26 cellular contexts compared by ENCODE assay signal in the genomic region with DNA sequence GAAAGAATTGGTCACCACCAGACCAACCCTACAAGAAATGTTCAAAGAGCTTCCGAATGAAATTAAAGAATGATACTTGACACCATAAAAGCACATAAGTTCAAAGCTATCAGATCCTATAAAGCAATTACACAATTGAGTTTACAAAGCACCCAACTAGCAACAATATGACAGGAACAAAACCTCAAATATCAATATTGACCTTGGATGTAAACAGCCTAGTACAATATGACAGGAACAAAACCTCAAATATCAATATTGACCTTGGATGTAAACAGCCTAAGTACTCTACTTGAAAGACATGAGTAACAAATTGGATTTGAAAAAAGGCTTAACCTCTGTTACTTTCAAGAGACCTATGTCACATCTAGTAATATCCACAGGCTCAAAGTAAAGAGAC.
"Had no signal": no experiment of that assay in that cellular context is flagged by ENCODE, and none has a peak within 500 bp of the region (broad histone marks: within the 10 kb centered on the region; RNA-seq: fewer than 3 reads in every experiment).

No MANE protein-coding gene starts in this region.

- H3K4me3 Mint-ChIP-seq: activated B cell treated with CpG ODN at 0.5 μM for 24 hours; activated CD8-positive, alpha-beta memory T cell treated with anti-CD3 and anti-CD28 coated beads, Interleukin-2, amount 10 ng/mL, durations not matched to agents 7 days and 5 days; activated CD8-positive, alpha-beta T cell treated with anti-CD3 and anti-CD28 coated beads, Interleukin-2, amount 10 ng/mL, durations not matched to agents 7 days and 5 days; activated T-cell treated with anti-CD3 and anti-CD28 coated beads, Interleukin-2, amount 50 U/mL, for 72 hours; central memory CD8-positive, alpha-beta T cell; dendritic cell treated with granulocyte-macrophage colony-stimulating factor and Interleukin-4, amounts not matched to agents 40 ng/mL and 50 ng/mL, for 4 days; naive B cell; stimulated activated memory B cell treated with anti-CD40 and anti-IgM and Interleukin-4, amounts not matched to agents 10 μg/mL and 1 μg/mL and 100 μg/mL, for 72 hours had no signal

- DNase-seq: activated B cell treated with CpG ODN at 0.5 μM for 24 hours; activated CD8-positive, alpha-beta memory T cell treated with anti-CD3 and anti-CD28 coated beads, Interleukin-2, amount 10 ng/mL, durations not matched to agents 7 days and 5 days; activated CD8-positive, alpha-beta T cell treated with anti-CD3 and anti-CD28 coated beads, Interleukin-2, amount 10 ng/mL, durations not matched to agents 7 days and 5 days; activated naive CD4-positive, alpha-beta T cell; activated T-cell treated with anti-CD3 and anti-CD28 coated beads, Interleukin-2, amount 50 U/mL, for 72 hours; foreskin melanocyte; kidney glomerular epithelial cell; left ventricle myocardium inferior; naive B cell; nucleus accumbens; pancreas; psoas muscle; stimulated activated CD4-positive, alpha-beta T cell treated with anti-CD3 and anti-CD28 coated beads, Interleukin-1b, Interleukin-23, amount 100 ng/mL, for 48 hours; stimulated activated CD4-positive, alpha-beta T cell treated with anti-CD3 and anti-CD28 coated beads, Interleukin-4, amount 100 ng/mL, for 4 hours; stimulated activated CD8-positive, alpha-beta memory T cell treated with anti-CD3 and anti-CD28 coated beads, Interleukin-4, amount 100 ng/mL, for 48 hours; stomach; T-helper 2 cell; tibial artery; upper lobe of right lung had no signal

- H3K27ac Mint-ChIP-seq: activated B cell treated with CpG ODN at 0.5 μM for 24 hours; activated CD8-positive, alpha-beta memory T cell treated with anti-CD3 and anti-CD28 coated beads, Interleukin-2, amount 10 ng/mL, durations not matched to agents 7 days and 5 days; activated CD8-positive, alpha-beta T cell treated with anti-CD3 and anti-CD28 coated beads, Interleukin-2, amount 10 ng/mL, durations not matched to agents 7 days and 5 days; activated naive CD4-positive, alpha-beta T cell treated with anti-CD3 and anti-CD28 coated beads, Interleukin-2, amount 50 U/mL, for 72 hours; activated T-cell treated with anti-CD3 and anti-CD28 coated beads, Interleukin-2, amount 50 U/mL, for 72 hours; dendritic cell treated with granulocyte-macrophage colony-stimulating factor and Interleukin-4, amounts not matched to agents 40 ng/mL and 50 ng/mL, for 4 days; naive B cell; stimulated activated memory B cell treated with anti-CD40 and anti-IgM and Interleukin-4, amounts not matched to agents 10 μg/mL and 1 μg/mL and 100 μg/mL, for 72 hours had no signal

- H3K36me3 ChIP-seq: esophagus muscularis mucosa, left ventricle myocardium inferior, pancreas, stomach, tibial artery, upper lobe of right lung had no signal

- H3K36me3 Mint-ChIP-seq: activated CD8-positive, alpha-beta memory T cell treated with anti-CD3 and anti-CD28 coated beads, Interleukin-2, amount 10 ng/mL, durations not matched to agents 7 days and 5 days; stimulated activated memory B cell treated with anti-CD40 and anti-IgM and Interleukin-4, amounts not matched to agents 10 μg/mL and 1 μg/mL and 100 μg/mL, for 72 hours had no signal

- FAIRE-seq: bronchial epithelial cell, pancreas had no signal

- H3K27ac ChIP-seq: esophagus muscularis mucosa, left ventricle myocardium inferior, pancreas, psoas muscle, tibial artery, upper lobe of right lung had no signal

- H3K4me2 ChIP-seq: smooth muscle cell had no signal

- H3K4me1 Mint-ChIP-seq: activated B cell treated with CpG ODN at 0.5 μM for 24 hours; activated CD8-positive, alpha-beta memory T cell treated with anti-CD3 and anti-CD28 coated beads, Interleukin-2, amount 10 ng/mL, durations not matched to agents 7 days and 5 days; central memory CD8-positive, alpha-beta T cell; naive B cell; stimulated activated memory B cell treated with anti-CD40 and anti-IgM and Interleukin-4, amounts not matched to agents 10 μg/mL and 1 μg/mL and 100 μg/mL, for 72 hours had no signal

- H3K4me1 ChIP-seq: esophagus muscularis mucosa, left ventricle myocardium inferior, pancreas, psoas muscle, tibial artery, upper lobe of right lung had no signal

- H3K9me3 ChIP-seq: esophagus muscularis mucosa, pancreas, psoas muscle, tibial artery, upper lobe of right lung had no signal

- H3K4me3 ChIP-seq: esophagus muscularis mucosa, left ventricle myocardium inferior, pancreas, psoas muscle, smooth muscle cell, stomach, tibial artery, upper lobe of right lung had no signal

- ATAC-seq: activated CD8-positive, alpha-beta memory T cell treated with anti-CD3 and anti-CD28 coated beads, Interleukin-2, amount 10 ng/mL, durations not matched to agents 7 days and 5 days; activated CD8-positive, alpha-beta T cell treated with anti-CD3 and anti-CD28 coated beads, Interleukin-2, amount 10 ng/mL, durations not matched to agents 7 days and 5 days; activated naive CD4-positive, alpha-beta T cell treated with anti-CD3 and anti-CD28 coated beads, Interleukin-2, amount 50 U/mL, for 72 hours; activated T-cell treated with anti-CD3 and anti-CD28 coated beads, Interleukin-2, amount 50 U/mL, for 72 hours; pancreas; psoas muscle; stimulated activated memory B cell treated with anti-CD40 and anti-IgM and Interleukin-4, amounts not matched to agents 10 μg/mL and 1 μg/mL and 100 μg/mL, for 72 hours; upper lobe of right lung had no signal

- H3K27me3 Mint-ChIP-seq: activated B cell treated with CpG ODN at 0.5 μM for 24 hours; activated CD8-positive, alpha-beta memory T cell treated with anti-CD3 and anti-CD28 coated beads, Interleukin-2, amount 10 ng/mL, durations not matched to agents 7 days and 5 days; central memory CD8-positive, alpha-beta T cell; dendritic cell treated with granulocyte-macrophage colony-stimulating factor and Interleukin-4, amounts not matched to agents 40 ng/mL and 50 ng/mL, for 4 days had no signal

- H3K27me3 ChIP-seq: esophagus muscularis mucosa, pancreas, stomach, tibial artery, upper lobe of right lung had no signal
